ENCODE assay signal across 8 cellular contexts in the genomic region with DNA sequence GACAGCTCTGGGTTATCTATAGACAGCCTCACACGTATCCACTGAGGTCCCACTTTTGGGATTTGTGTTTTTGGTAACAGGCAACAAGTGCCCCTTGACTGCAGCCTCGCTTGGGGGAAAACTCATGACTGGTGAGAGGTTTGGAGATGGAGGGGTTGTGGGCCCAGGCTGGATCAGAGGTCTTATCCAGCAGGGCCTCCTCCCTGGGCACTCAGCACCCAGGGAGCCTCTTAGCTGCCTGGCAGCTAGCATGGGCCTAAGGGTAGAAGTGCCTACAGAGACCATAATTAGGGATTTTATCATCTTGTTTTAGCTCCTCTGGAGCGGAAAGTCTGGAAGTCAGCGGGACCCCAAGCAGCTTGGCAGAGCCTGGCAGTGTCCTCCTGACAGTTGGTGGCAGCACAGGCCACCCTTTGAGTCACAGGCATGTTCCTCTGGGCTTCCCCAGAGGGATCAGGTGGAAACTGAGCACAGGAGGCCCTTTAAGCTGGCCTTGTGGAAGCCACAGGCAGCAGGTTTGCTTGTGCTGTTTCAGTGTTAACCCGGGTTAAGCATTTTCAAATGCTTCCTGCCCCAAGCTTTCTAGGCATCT.
DNase-seq lines count a peak whose midpoint lies in the region; TF ChIP-seq lines count a peak whose summit lies in the region.

No MANE protein-coding gene starts in this region.

- no peaks in the 10 kb centered on the region for H3K9me3 Mint-ChIP-seq in MCF 10A (ENCODE audit: unreplicated experiment)
- no peaks in the 10 kb centered on the region for H3K9me3 Mint-ChIP-seq in CD4-positive, alpha-beta memory T cell

- no peaks in the 10 kb centered on the region for H3K36me3 ChIP-seq in breast epithelium
- no peaks in the 10 kb centered on the region for H3K36me3 ChIP-seq in CD4-positive, alpha-beta memory T cell (ENCODE audit: insufficient read depth, low read length)

- no peaks in the 10 kb centered on the region for H3K36me3 Mint-ChIP-seq in MCF 10A (ENCODE audit: insufficient read depth, unreplicated experiment)
- no peaks in the 10 kb centered on the region for H3K36me3 Mint-ChIP-seq in CD4-positive, alpha-beta memory T cell

- H3K4me3 Mint-ChIP-seq in MCF 10A (ENCODE audit: unreplicated experiment), result no peak overlapping the region
- no peak overlapping the region for H3K4me3 Mint-ChIP-seq in CD4-positive, alpha-beta memory T cell

- H3K4me3 ChIP-seq in breast epithelium, result no peak overlapping the region
- no peak overlapping the region for H3K4me3 ChIP-seq in CD4-positive, alpha-beta memory T cell (ENCODE audit: low read length in 2 of 2)

- BruUV-seq in MCF 10A (replicated peaks; lab: Mats Ljungman, UMichigan), result no TSS peak

- no peaks in the 10 kb centered on the region for H3K4me1 ChIP-seq in breast epithelium
- no peaks in the 10 kb centered on the region for H3K4me1 ChIP-seq in CD4-positive, alpha-beta memory T cell (ENCODE audit: insufficient read depth, low read length)

- intact Hi-C loops in MCF 10A (cut with micrococcal nuclease) (loop anchor here (1.0 kb wide), 3 partner anchors 216 to 398 kb away; no protein-coding TSS in a partner anchor), breast epithelium (cut with DNase I; ENCODE audit: low total_unique reads) (no loop called here)
- intact Hi-C loops in CD4-positive, alpha-beta memory T cell (cut with micrococcal nuclease), result loop anchor here (5.0 kb wide), 1 partner anchor 1123 kb away; no protein-coding TSS in a partner anchor

- TF ChIP-seq POLR2A in breast epithelium (IDR thresholded peaks at IDR 0.05), result no peak

- no peak overlapping the region for H3K27ac ChIP-seq in breast epithelium
- no peak overlapping the region for H3K27ac ChIP-seq in CD4-positive, alpha-beta memory T cell (ENCODE audit: low read depth, low read length)

- no peaks in the 10 kb centered on the region for H3K27me3 Mint-ChIP-seq in MCF 10A (ENCODE audit: insufficient read depth, unreplicated experiment)
- no peaks in the 10 kb centered on the region for H3K27me3 Mint-ChIP-seq in CD4-positive, alpha-beta memory T cell

- no peak overlapping the region for H3K27ac Mint-ChIP-seq in MCF 10A (ENCODE audit: low read depth, unreplicated experiment)
- H3K27ac Mint-ChIP-seq in CD4-positive, alpha-beta memory T cell, result no peak overlapping the region

- H3K9me3 ChIP-seq in breast epithelium, result no peaks in the 10 kb centered on the region
- H3K9me3 ChIP-seq in CD4-positive, alpha-beta memory T cell (ENCODE audit: control insufficient read depth in 1 of 2, low read length in 2 of 2), result no peaks in the 10 kb centered on the region

- CTCF ChIA-PET in MCF 10A (lab: Yijun Ruan, JAX), result interaction anchor here (0.7 to 5.8 kb wide), 31 partner anchors 11 to 892 kb away, joined by 3 to 40 read pairs (median 4); a partner anchor contains a TSS
- CTCF ChIA-PET in HEK293T (lab: Yijun Ruan, JAX), result interaction anchor here (0.6 to 1.6 kb wide), 8 partner anchors 11 to 484 kb away, joined by 3 to 9 read pairs (median 3); no protein-coding TSS in a partner anchor
- CTCF ChIA-PET in CD4-positive, alpha-beta memory T cell (lab: Charles Lee; ENCODE audit: partially characterized antibody), result interaction anchor here (2.0 kb wide), 1 partner anchor 22 kb away, joined by 7 read pairs; no protein-coding TSS in a partner anchor

- no peaks in the 10 kb centered on the region for H3K27me3 ChIP-seq in breast epithelium
- no peaks in the 10 kb centered on the region for H3K27me3 ChIP-seq in CD4-positive, alpha-beta memory T cell (ENCODE audit: insufficient read depth, low read length)

- POLR2A ChIA-PET in MCF 10A (lab: Yijun Ruan, JAX) (interaction anchor here (0.9 to 4.9 kb wide), 4 partner anchors 32 to 143 kb away, joined by 3 to 25 read pairs (median 4); a partner anchor contains a TSS), HEK293T (lab: Yijun Ruan, JAX) (interaction anchor here (1.4 kb wide), 1 partner anchor 10 kb away, joined by 3 read pairs; no protein-coding TSS in a partner anchor)
- POLR2A ChIA-PET in CD4-positive, alpha-beta memory T cell (lab: Charles Lee; ENCODE audit: partially characterized antibody), result no interaction called here

- H3K4me1 Mint-ChIP-seq in MCF 10A (ENCODE audit: insufficient read depth, unreplicated experiment), result peaks cover 11% of the 10 kb centered on the region
- H3K4me1 Mint-ChIP-seq in CD4-positive, alpha-beta memory T cell, result no peaks in the 10 kb centered on the region

- TF ChIP-seq CTCF in MCF 10A (IDR thresholded peaks at IDR 0.05; ENCODE audit: unreplicated experiment), result peak; percentile 57
- no peak for TF ChIP-seq CTCF in breast epithelium (IDR thresholded peaks at IDR 0.05)

- DNase-seq in MCF 10A (ENCODE audit: unreplicated experiment), result peak; percentile 64
- DNase-seq in breast epithelium (ENCODE audit: low spot score in 2 of 2), result no peak
- DNase-seq in HEK293T (ENCODE audit: extremely low spot score), result peak; percentile 49
- peak; percentile 61 for DNase-seq in M059J (ENCODE audit: low read depth)
- DNase-seq in amniotic stem cell (lab: John Stamatoyannopoulos, UW), result peak; percentile 7
- peak; percentile 84 for DNase-seq in kidney tubule cell (ENCODE audit: low spot score)
- no peak for DNase-seq in CD4-positive, alpha-beta memory T cell
- no peak for DNase-seq in HuH-7.5 (ENCODE audit: low spot score)

TF ChIP-seq in HEK293T, 16 proteins besides CTCF, POLR2A, EP300 and RAD21:
- TF ChIP-seq CTBP1 (IDR thresholded peaks at IDR 0.05; ENCODE audit: borderline replicate concordance), result no peak
- no peak for TF ChIP-seq ZNF384 (IDR thresholded peaks at IDR 0.05)
- TF ChIP-seq ARNT (IDR thresholded peaks at IDR 0.05), result no peak
- TF ChIP-seq NFRKB (IDR thresholded peaks at IDR 0.05), result no peak
- TF ChIP-seq FOXM1 (IDR thresholded peaks at IDR 0.05; ENCODE audit: borderline replicate concordance), result no peak
- no peak for TF ChIP-seq L3MBTL2 (conservative IDR thresholded peaks at IDR 0.05)
- TF ChIP-seq, protein P1, sequence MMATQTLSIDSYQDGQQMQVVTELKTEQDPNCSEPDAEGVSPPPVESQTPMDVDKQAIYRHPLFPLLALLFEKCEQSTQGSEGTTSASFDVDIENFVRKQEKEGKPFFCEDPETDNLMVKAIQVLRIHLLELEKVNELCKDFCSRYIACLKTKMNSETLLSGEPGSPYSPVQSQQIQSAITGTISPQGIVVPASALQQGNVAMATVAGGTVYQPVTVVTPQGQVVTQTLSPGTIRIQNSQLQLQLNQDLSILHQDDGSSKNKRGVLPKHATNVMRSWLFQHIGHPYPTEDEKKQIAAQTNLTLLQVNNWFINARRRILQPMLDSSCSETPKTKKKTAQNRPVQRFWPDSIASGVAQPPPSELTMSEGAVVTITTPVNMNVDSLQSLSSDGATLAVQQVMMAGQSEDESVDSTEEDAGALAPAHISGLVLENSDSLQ (IDR thresholded peaks at IDR 0.05), result no peak
- no peak for TF ChIP-seq BHLHE40 (IDR thresholded peaks at IDR 0.05; ENCODE audit: borderline replicate concordance)
- no peak for TF ChIP-seq SP1 (IDR thresholded peaks at IDR 0.05)
- no peak for TF ChIP-seq FOXK2 (IDR thresholded peaks at IDR 0.05)
- no peak for TF ChIP-seq HDGF (IDR thresholded peaks at IDR 0.05; ENCODE audit: borderline replicate concordance)
- no peak for TF ChIP-seq FOXA1 (IDR thresholded peaks at IDR 0.05)

Comparison
In these comparisons a context has a peak if more than half of its experiments do, and no peak if none do; other contexts are left out.
1. DNase-seq: peak in MCF 10A (single experiment), HEK293T (single experiment), M059J (single experiment), amniotic stem cell (single experiment) and kidney tubule cell (single experiment); none in breast epithelium (0 of 2), CD4-positive, alpha-beta memory T cell (0 of 5) and HuH-7.5 (single experiment).